ENCODE assay signal across 1 cellular context in the genomic region with DNA sequence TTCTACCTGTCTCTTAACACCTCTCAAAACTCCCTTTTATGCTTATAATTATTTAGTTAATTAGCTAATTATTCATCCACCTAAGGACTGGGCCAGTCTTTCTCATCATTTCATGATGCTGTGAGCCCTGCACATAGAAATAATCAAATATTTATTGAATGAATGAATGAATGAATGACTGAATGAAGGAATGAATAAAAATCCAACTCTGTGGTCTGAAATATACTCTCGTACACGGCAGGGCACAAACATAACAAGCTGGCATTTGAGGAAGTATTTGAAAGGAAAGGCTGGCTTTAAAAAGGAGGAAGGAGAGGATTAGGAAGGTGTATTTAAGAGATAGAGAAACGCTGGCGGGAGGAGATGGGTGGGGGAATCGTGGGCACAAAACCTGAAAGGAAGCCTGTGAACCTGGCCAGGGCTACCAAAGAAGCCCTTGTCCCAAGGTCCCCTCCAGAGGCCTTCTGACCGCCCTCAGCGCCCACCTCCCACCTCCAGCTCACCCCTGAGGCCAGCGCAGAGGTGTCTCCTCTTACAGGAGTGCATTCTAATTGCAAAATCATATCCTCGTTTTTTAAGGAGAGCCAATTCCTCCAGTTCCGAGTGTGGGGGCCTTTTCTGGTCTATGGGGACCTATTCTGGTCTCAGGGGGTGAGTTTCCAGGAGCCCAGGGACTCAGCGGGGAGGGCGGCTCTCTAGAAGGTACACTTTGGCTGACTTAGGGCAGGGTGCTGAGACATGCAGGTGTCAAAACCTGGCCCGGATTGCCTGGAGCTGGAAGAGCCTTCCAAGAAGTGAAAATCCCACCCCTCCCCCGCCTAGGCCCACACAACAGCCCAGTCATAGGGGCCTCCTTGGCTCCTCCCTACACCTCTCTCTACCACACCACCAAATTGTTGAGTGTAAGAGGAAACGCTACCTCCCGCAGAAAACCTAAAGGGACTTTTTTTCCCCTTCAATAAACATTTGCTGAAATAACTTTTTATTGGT.
A peak's percentile ranks its signal among the peaks of the same experiment; 100 is the strongest.
TF ChIP-seq lines count a peak whose summit lies in the region.

No MANE protein-coding gene starts in this region.

TF ChIP-seq in GM23338, 12 proteins besides CTCF, POLR2A, EP300 and RAD21 (continued from another document):
- TF ChIP-seq ZNF114 (CRISPR knock-in tag; IDR thresholded peaks at IDR 0.05) (no peak), JUNB (IDR thresholded peaks at IDR 0.05; ENCODE audit: unreplicated experiment) (no peak), POLR2AphosphoS5 (IDR thresholded peaks at IDR 0.05; ENCODE audit: low read depth) (peak; percentile 33; the same call in 1 of the 2 replicates), EZH2phosphoT487 (IDR thresholded peaks at IDR 0.05; ENCODE audit: unreplicated experiment) (no peak), STAT1 (IDR thresholded peaks at IDR 0.05; ENCODE audit: unreplicated experiment) (no peak), CREB1 (CRISPR knock-in tag; IDR thresholded peaks at IDR 0.05; ENCODE audit: low read depth) (peak; percentile 73), ZNF331 (CRISPR knock-in tag; IDR thresholded peaks at IDR 0.05; ENCODE audit: low read depth) (no peak), NANOG (IDR thresholded peaks at IDR 0.05; ENCODE audit: borderline replicate concordance) (no peak), EZH2 (IDR thresholded peaks at IDR 0.05; ENCODE audit: low read depth, unreplicated experiment) (no peak)
- TF ChIP-seq, protein P1, sequence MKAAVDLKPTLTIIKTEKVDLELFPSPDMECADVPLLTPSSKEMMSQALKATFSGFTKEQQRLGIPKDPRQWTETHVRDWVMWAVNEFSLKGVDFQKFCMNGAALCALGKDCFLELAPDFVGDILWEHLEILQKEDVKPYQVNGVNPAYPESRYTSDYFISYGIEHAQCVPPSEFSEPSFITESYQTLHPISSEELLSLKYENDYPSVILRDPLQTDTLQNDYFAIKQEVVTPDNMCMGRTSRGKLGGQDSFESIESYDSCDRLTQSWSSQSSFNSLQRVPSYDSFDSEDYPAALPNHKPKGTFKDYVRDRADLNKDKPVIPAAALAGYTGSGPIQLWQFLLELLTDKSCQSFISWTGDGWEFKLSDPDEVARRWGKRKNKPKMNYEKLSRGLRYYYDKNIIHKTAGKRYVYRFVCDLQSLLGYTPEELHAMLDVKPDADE (IDR thresholded peaks at IDR 0.05), result no peak
- TF ChIP-seq, protein P2, sequence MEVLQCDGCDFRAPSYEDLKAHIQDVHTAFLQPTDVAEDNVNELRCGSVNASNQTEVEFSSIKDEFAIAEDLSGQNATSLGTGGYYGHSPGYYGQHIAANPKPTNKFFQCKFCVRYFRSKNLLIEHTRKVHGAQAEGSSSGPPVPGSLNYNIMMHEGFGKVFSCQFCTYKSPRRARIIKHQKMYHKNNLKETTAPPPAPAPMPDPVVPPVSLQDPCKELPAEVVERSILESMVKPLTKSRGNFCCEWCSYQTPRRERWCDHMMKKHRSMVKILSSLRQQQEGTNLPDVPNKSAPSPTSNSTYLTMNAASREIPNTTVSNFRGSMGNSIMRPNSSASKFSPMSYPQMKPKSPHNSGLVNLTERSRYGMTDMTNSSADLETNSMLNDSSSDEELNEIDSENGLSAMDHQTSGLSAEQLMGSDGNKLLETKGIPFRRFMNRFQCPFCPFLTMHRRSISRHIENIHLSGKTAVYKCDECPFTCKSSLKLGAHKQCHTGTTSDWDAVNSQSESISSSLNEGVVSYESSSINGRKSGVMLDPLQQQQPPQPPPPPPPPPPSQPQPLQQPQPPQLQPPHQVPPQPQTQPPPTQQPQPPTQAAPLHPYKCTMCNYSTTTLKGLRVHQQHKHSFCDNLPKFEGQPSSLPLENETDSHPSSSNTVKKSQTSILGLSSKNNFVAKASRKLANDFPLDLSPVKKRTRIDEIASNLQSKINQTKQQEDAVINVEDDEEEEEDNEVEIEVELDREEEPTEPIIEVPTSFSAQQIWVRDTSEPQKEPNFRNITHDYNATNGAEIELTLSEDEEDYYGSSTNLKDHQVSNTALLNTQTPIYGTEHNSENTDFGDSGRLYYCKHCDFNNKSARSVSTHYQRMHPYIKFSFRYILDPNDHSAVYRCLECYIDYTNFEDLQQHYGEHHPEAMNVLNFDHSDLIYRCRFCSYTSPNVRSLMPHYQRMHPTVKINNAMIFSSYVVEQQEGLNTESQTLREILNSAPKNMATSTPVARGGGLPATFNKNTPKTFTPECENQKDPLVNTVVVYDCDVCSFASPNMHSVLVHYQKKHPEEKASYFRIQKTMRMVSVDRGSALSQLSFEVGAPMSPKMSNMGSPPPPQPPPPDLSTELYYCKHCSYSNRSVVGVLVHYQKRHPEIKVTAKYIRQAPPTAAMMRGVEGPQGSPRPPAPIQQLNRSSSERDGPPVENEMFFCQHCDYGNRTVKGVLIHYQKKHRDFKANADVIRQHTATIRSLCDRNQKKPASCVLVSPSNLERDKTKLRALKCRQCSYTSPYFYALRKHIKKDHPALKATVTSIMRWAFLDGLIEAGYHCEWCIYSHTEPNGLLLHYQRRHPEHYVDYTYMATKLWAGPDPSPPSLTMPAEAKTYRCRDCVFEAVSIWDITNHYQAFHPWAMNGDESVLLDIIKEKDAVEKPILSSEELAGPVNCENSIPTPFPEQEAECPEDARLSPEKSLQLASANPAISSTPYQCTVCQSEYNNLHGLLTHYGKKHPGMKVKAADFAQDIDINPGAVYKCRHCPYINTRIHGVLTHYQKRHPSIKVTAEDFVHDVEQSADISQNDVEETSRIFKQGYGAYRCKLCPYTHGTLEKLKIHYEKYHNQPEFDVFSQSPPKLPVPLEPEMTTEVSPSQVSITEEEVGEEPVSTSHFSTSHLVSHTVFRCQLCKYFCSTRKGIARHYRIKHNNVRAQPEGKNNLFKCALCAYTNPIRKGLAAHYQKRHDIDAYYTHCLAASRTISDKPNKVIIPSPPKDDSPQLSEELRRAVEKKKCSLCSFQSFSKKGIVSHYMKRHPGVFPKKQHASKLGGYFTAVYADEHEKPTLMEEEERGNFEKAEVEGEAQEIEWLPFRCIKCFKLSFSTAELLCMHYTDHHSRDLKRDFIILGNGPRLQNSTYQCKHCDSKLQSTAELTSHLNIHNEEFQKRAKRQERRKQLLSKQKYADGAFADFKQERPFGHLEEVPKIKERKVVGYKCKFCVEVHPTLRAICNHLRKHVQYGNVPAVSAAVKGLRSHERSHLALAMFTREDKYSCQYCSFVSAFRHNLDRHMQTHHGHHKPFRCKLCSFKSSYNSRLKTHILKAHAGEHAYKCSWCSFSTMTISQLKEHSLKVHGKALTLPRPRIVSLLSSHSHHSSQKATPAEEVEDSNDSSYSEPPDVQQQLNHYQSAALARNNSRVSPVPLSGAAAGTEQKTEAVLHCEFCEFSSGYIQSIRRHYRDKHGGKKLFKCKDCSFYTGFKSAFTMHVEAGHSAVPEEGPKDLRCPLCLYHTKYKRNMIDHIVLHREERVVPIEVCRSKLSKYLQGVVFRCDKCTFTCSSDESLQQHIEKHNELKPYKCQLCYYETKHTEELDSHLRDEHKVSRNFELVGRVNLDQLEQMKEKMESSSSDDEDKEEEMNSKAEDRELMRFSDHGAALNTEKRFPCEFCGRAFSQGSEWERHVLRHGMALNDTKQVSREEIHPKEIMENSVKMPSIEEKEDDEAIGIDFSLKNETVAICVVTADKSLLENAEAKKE (CRISPR knock-in tag; IDR thresholded peaks at IDR 0.05), result no peak
